ENCODE assay signal across 24 cellular contexts in genomic region chr11:18684267-18684666, GRCh38. TPM values are rescaled to one million over a fixed set of nuclear protein-coding genes. Genes with fewer than 3 reads are reported as not detected.
DNase-seq lines count a peak whose midpoint lies in the region; ATAC-seq and TF ChIP-seq lines count a peak whose summit lies in the region.
"Had no signal": no experiment of that assay in that cellular context is flagged by ENCODE, and none has a peak within 500 bp of the region (broad histone marks: within the 10 kb centered on the region; RNA-seq: fewer than 3 reads in every experiment).

No MANE protein-coding gene starts in this region.

- no peaks in the 10 kb centered on the region for H3K4me1 Mint-ChIP-seq in T-helper 17 cell
- H3K4me1 Mint-ChIP-seq: CD14-positive monocyte had no signal

- H3K27me3 Mint-ChIP-seq in T-helper 17 cell: no peaks in the 10 kb centered on the region
- H3K27me3 Mint-ChIP-seq: CD4-positive, alpha-beta T cell had no signal

- no peak overlapping the region for H3K9ac ChIP-seq in neuronal stem cell (ENCODE audit: low read depth, low read length, poor library complexity)
- H3K9ac ChIP-seq: BLaER1 treated with 17β-estradiol and CSF1 and Interleukin-3, amounts not matched to agents 10 nM and 100 nM; GM23248 had no signal

- no peaks in the 10 kb centered on the region for H3K79me1 ChIP-seq in neuronal stem cell (ENCODE audit: low read depth, low read length)

- intact Hi-C loops in cardiac septum (cut with DNase I): no loop called here

- no peak overlapping the region for H3K4me3 Mint-ChIP-seq in T-helper 17 cell
- H3K4me3 Mint-ChIP-seq: CD14-positive monocyte; CD4-positive, alpha-beta T cell; CD8-positive, alpha-beta memory T cell; HFFc6 had no signal

- H4K8ac ChIP-seq in neuronal stem cell (ENCODE audit: low read depth, low read length): no peak overlapping the region

- peak overlapping the region; percentile 2 for H2AFZ ChIP-seq in neuronal stem cell (ENCODE audit: low read length)
- H2AFZ ChIP-seq: GM23248 had no signal

- no peak overlapping the region for H2BK15ac ChIP-seq in neuronal stem cell (ENCODE audit: low read length)

- DNase-seq in cardiac muscle cell (ENCODE audit: low read depth in 1 of 2, low spot score in 1 of 2) (no peak), cardiac septum (ENCODE audit: low spot score) (no peak), islet precursor cell (peak; percentile 4), neuronal stem cell (ENCODE audit: low spot score) (no peak), foreskin fibroblast (no peak), T-helper 17 cell (no peak)
- DNase-seq: ACHN; AML-193; BE2C; CD4-positive, alpha-beta T cell; CD8-positive, alpha-beta memory T cell; DMS 273 treated with DMSO at 0.1 percent for 48 hours; DMS79; EL; GDM1; GM23248; HFFc6 had no signal

- H3K27ac ChIP-seq in cardiac muscle cell: peak overlapping the region; percentile 11
- no peak overlapping the region for H3K27ac ChIP-seq in neuronal stem cell (replicated peaks; ENCODE audit: low read length)
- H3K27ac ChIP-seq: 22Rv1; A549; BLaER1 treated with 17β-estradiol and CSF1 and Interleukin-3, amounts not matched to agents 10 nM and 100 nM; GM23248 had no signal

- H3K4me2 ChIP-seq in neuronal stem cell (ENCODE audit: insufficient read depth, low read length, poor library complexity, severe bottlenecking): peak overlapping the region; percentile 21
- H3K4me2 ChIP-seq: A549; BLaER1 treated with 17β-estradiol and CSF1 and Interleukin-3, amounts not matched to agents 10 nM and 100 nM had no signal

- no peak overlapping the region for H4K91ac ChIP-seq in neuronal stem cell (ENCODE audit: low read depth, low read length, poor library complexity)

- H2BK5ac ChIP-seq in neuronal stem cell (ENCODE audit: low read length): no peak overlapping the region

- H2AK5ac ChIP-seq in neuronal stem cell (ENCODE audit: low read depth, low read length): no peak overlapping the region

- H2BK12ac ChIP-seq in neuronal stem cell (ENCODE audit: low read length): no peak overlapping the region

- H3K27ac Mint-ChIP-seq in T-helper 17 cell: no peak overlapping the region
- H3K27ac Mint-ChIP-seq: CD14-positive monocyte; CD4-positive, alpha-beta T cell; CD8-positive, alpha-beta memory T cell; HFFc6 had no signal

- H3K9me3 ChIP-seq in cardiac muscle cell (ENCODE audit: low read depth) (no peaks in the 10 kb centered on the region), neuronal stem cell (replicated peaks in 1 of 2; ENCODE audit: control insufficient read depth in 2 of 2, insufficient read depth in 1 of 2, low read depth in 1 of 2, low read length in 2 of 2) (no peaks in the 10 kb centered on the region), T-helper 17 cell (ENCODE audit: control insufficient read depth, low read length, poor library complexity, severe bottlenecking) (no peaks in the 10 kb centered on the region)
- H3K9me3 ChIP-seq: A549; BE2C; BLaER1 treated with 17β-estradiol and CSF1 and Interleukin-3, amounts not matched to agents 10 nM and 100 nM; HAP-1 had no signal

- H3K4ac ChIP-seq in neuronal stem cell (ENCODE audit: low read length): no peak overlapping the region

- H3K14ac ChIP-seq in neuronal stem cell (ENCODE audit: low read length): no peak overlapping the region

- H3K36me3 ChIP-seq in cardiac muscle cell: no peaks in the 10 kb centered on the region
- no peaks in the 10 kb centered on the region for H3K36me3 ChIP-seq in neuronal stem cell (replicated peaks in 1 of 2; ENCODE audit: control insufficient read depth in 2 of 2, insufficient read depth in 2 of 2, low read length in 2 of 2)
- H3K36me3 ChIP-seq: BE2C; BLaER1 treated with 17β-estradiol and CSF1 and Interleukin-3, amounts not matched to agents 10 nM and 100 nM; HAP-1 had no signal

- ATAC-seq in T-helper 17 cell (no peak), GM19324 (IDR thresholded peaks at IDR 0.05; ENCODE audit: low FRiP score, unreplicated experiment) (no peak)
- ATAC-seq: A549, GM12878 had no signal

- H3K36me3 Mint-ChIP-seq in T-helper 17 cell (ENCODE audit: low read depth): no peaks in the 10 kb centered on the region
- H3K36me3 Mint-ChIP-seq: CD14-positive monocyte; CD8-positive, alpha-beta memory T cell had no signal

- H3K27me3 ChIP-seq in cardiac muscle cell: no peaks in the 10 kb centered on the region
- no peaks in the 10 kb centered on the region for H3K27me3 ChIP-seq in neuronal stem cell (ENCODE audit: control insufficient read depth in 3 of 3, insufficient read depth in 3 of 3, low read depth in 1 of 3, low read length in 3 of 3)
- H3K27me3 ChIP-seq: BE2C; BLaER1 treated with 17β-estradiol and CSF1 and Interleukin-3, amounts not matched to agents 10 nM and 100 nM had no signal

- no peak overlapping the region for H2BK120ac ChIP-seq in neuronal stem cell (ENCODE audit: low read depth, low read length)

- no peak for TF ChIP-seq CTCF in cardiac muscle cell (IDR thresholded peaks at IDR 0.05; ENCODE audit: low read depth, low read length)
- no peak for TF ChIP-seq CTCF in foreskin fibroblast (IDR thresholded peaks at IDR 0.05; ENCODE audit: low read depth, low read length)

- H3K18ac ChIP-seq in neuronal stem cell (ENCODE audit: low read length): no peak overlapping the region

- H3K23ac ChIP-seq in neuronal stem cell (ENCODE audit: low read depth, low read length, poor library complexity): no peak overlapping the region

- H3K4me1 ChIP-seq in cardiac muscle cell (ENCODE audit: low read depth) (peaks cover 6% of the 10 kb centered on the region), neuronal stem cell (ENCODE audit: control insufficient read depth in 2 of 2, insufficient read depth in 1 of 2, low read depth in 1 of 2, low read length in 2 of 2) (peaks cover 0 to 7% of the 10 kb centered on the region in 2 donors)
- H3K4me1 ChIP-seq: A549; BE2C; BLaER1 treated with 17β-estradiol and CSF1 and Interleukin-3, amounts not matched to agents 10 nM and 100 nM; HAP-1 had no signal

- no CpG with 5 or more reads among the region's 1 CpG for WGBS in neuronal stem cell (ENCODE audit: extremely low coverage in 2 of 2, insufficient read length in 2 of 2, insufficient replicate concordance in 1 of 2), 2 donors

- H3K4me3 ChIP-seq in cardiac muscle cell (no peak overlapping the region), neuronal stem cell (ENCODE audit: low read length in 2 of 2) (no peak overlapping the region), foreskin fibroblast (ENCODE audit: low read depth in 1 of 2, low read length in 2 of 2) (no peak overlapping the region)
- H3K4me3 ChIP-seq: A549; BLaER1 treated with 17β-estradiol and CSF1 and Interleukin-3, amounts not matched to agents 10 nM and 100 nM; GM12878; GM23248; HAP-1 had no signal

RNA-seq across cellular contexts. Expression of gene TMEM86A, which starts 14.3 kb away (rescaled TPM):
- 3.4 and 4.1 TPM in 2 replicates for total RNA-seq in cardiac muscle cell
- polyA plus RNA-seq in cardiac muscle cell: 4.1 and 5.2 TPM in 2 replicates
- 2.6 TPM for total RNA-seq in cardiac septum
- 1.2 TPM for polyA plus RNA-seq in neuronal stem cell (2013, experiment 1 of 2)
- polyA plus RNA-seq in neuronal stem cell (2013, experiment 2 of 2): 1.4 TPM
- total RNA-seq in T-helper 17 cell: 1 to 10 TPM; 5.4 to 6.1 TPM

RNA-seq across cellular contexts. Expression of gene IGSF22, which starts 41.7 kb away (rescaled TPM):
- 0.03 and 0.32 TPM in 2 replicates for total RNA-seq in cardiac muscle cell
- 0.64 and 0.82 TPM in 2 replicates for polyA plus RNA-seq in cardiac muscle cell
- 1.1 TPM for total RNA-seq in cardiac septum
- polyA plus RNA-seq in neuronal stem cell (2013, experiment 1 of 2): 0.04 TPM
- polyA plus RNA-seq in neuronal stem cell (2013, experiment 2 of 2): 0.08 TPM
- 1 to 10 TPM; 2.0 to 9.4 TPM for total RNA-seq in T-helper 17 cell
- total RNA-seq: GM12878, GM23248, HFFc6 had no signal
- polyA plus RNA-seq: CD14-positive monocyte, GM23248 had no signal

RNA-seq across cellular contexts. Expression of gene SPTY2D1, which starts 50.1 kb away (rescaled TPM):
- 13.4 and 14.3 TPM in 2 replicates for total RNA-seq in cardiac muscle cell
- 4.3 and 6.6 TPM in 2 replicates for polyA plus RNA-seq in cardiac muscle cell
- 9.8 TPM for total RNA-seq in cardiac septum
- polyA plus RNA-seq in neuronal stem cell (2013, experiment 1 of 2): 8.8 TPM
- 9.1 TPM for polyA plus RNA-seq in neuronal stem cell (2013, experiment 2 of 2)
- total RNA-seq in T-helper 17 cell: 10 to 100 TPM; 55.0 to 70.6 TPM
